22 cellular contexts compared by ENCODE assay signal in the genomic region with DNA sequence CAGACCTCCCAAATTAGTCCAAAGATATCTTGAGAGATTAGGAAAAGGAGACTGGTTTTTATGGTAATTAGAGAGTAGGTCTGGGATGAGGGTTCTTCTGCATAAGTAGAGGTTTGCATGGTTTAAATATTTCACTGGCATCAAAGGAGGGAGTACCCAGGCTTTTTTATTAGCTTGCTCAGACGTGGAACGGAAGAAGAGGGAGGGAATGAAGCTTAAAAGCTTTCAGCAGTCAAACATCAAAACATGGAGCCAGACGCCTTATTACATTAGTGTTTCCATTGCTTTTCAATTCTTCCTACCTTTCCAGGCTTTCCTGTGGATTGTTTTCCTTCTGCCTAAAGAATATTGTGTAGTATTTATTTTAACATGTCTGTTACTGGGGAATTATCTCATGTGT.
"Had no signal": no experiment of that assay in that cellular context is flagged by ENCODE, and none has a peak within 500 bp of the region (broad histone marks: within the 10 kb centered on the region; RNA-seq: fewer than 3 reads in every experiment).

No MANE protein-coding gene starts in this region.

- H3K27me3 ChIP-seq: ovary, right atrium auricular region, sigmoid colon, suprapubic skin, thyroid gland, upper lobe of left lung, uterus had no signal

- H3K4me3 ChIP-seq: coronary artery, ovary, right atrium auricular region, sigmoid colon, skin epidermis, suprapubic skin, thyroid gland, upper lobe of left lung, uterus had no signal

- H3K4me3 Mint-ChIP-seq: endodermal cell; naive thymus-derived CD4-positive, alpha-beta T cell; nephron progenitor cell had no signal

- H3K27ac ChIP-seq: coronary artery, ovary, right atrium auricular region, sigmoid colon, skin epidermis, suprapubic skin, thyroid gland, upper lobe of left lung, uterus had no signal

- H3K4me1 ChIP-seq: right atrium auricular region, sigmoid colon, suprapubic skin, thyroid gland, upper lobe of left lung, uterus had no signal

- H3K36me3 Mint-ChIP-seq: naive thymus-derived CD4-positive, alpha-beta T cell had no signal

- ATAC-seq: naive thymus-derived CD4-positive, alpha-beta T cell; stimulated activated naive CD8-positive, alpha-beta T cell treated with anti-CD3 and anti-CD28 coated beads, Interleukin-15, Interleukin-2, amounts not matched to agents 100 U/mL and 50 U/mL, for 24 hours had no signal

- H3K9me3 Mint-ChIP-seq: endodermal cell, nephron progenitor cell had no signal

- DNase-seq: effector CD4-positive, alpha-beta T cell; endodermal cell; erythroblast; foreskin melanocyte; head of caudate nucleus; hippocampal formation; kidney glomerular epithelial cell; mesendoderm; naive thymus-derived CD4-positive, alpha-beta T cell; nephron progenitor cell; ovary; sigmoid colon; stimulated activated CD4-positive, alpha-beta T cell treated with anti-CD3 and anti-CD28 coated beads, Interleukin-12 subunit alpha, Interleukin-12 subunit beta, amount 100 ng/mL, for 4 hours; stimulated activated CD4-positive, alpha-beta T cell treated with anti-CD3 and anti-CD28 coated beads, Interleukin-2, amount 100 ng/mL, for 48 hours; stimulated activated naive CD8-positive, alpha-beta T cell treated with anti-CD3 and anti-CD28 coated beads, Interleukin-15, Interleukin-2, amounts not matched to agents 100 U/mL and 50 U/mL, for 24 hours; thyroid gland; upper lobe of left lung; uterus had no signal

- H3K4me1 Mint-ChIP-seq: naive thymus-derived CD4-positive, alpha-beta T cell had no signal

- H3K27ac Mint-ChIP-seq: endodermal cell; naive thymus-derived CD4-positive, alpha-beta T cell; nephron progenitor cell had no signal

- H3K36me3 ChIP-seq: ovary, right atrium auricular region, sigmoid colon, suprapubic skin, thyroid gland, upper lobe of left lung, uterus had no signal

- H3K9me3 ChIP-seq: ovary, right atrium auricular region, sigmoid colon, suprapubic skin, thyroid gland, upper lobe of left lung, uterus had no signal
